ENCODE assay signal across 16 cellular contexts in genomic region chr18:76130845-76131244, GRCh38.
DNase-seq lines count a peak whose midpoint lies in the region; ATAC-seq and TF ChIP-seq lines count a peak whose summit lies in the region.
"Had no signal": no experiment of that assay in that cellular context is flagged by ENCODE, and none has a peak within 500 bp of the region (broad histone marks: within the 10 kb centered on the region; RNA-seq: fewer than 3 reads in every experiment).

No MANE protein-coding gene starts in this region.

- in situ Hi-C loops in mammary epithelial cell (cut with MboI; ENCODE audit: low sequenced_read_pairs in 2 of 2) = no loop called here

- H3K9ac ChIP-seq in mammary epithelial cell (ENCODE audit: insufficient read depth, low read length) = peak overlapping the region; percentile 86
- H3K9ac ChIP-seq: KMS-11 had no signal

- no peak overlapping the region for H3K27ac Mint-ChIP-seq in activated T-cell treated with anti-CD3 and anti-CD28 coated beads, Interleukin-2, amount 50 U/mL, for 24 hours
- H3K27ac Mint-ChIP-seq: CD8-positive, alpha-beta T cell had no signal

- H3K4me1 Mint-ChIP-seq in activated T-cell treated with anti-CD3 and anti-CD28 coated beads, Interleukin-2, amount 50 U/mL, for 24 hours (ENCODE audit: low read depth) = peaks cover 8% of the 10 kb centered on the region

- H3K4me3 ChIP-seq in mammary epithelial cell (replicated peaks in 1 of 3; ENCODE audit: insufficient read depth in 1 of 3, low read depth in 2 of 3, low read length in 3 of 3) = peak overlapping the region in 1 of 3 experiments; percentile 10
- no peak overlapping the region for H3K4me3 ChIP-seq in gastroesophageal sphincter

- H3K9me3 Mint-ChIP-seq in activated T-cell treated with anti-CD3 and anti-CD28 coated beads, Interleukin-2, amount 50 U/mL, for 24 hours = no peaks in the 10 kb centered on the region

- TF ChIP-seq POLR2A in gastroesophageal sphincter (IDR thresholded peaks at IDR 0.05) = no peak

- dilution Hi-C loops in mammary epithelial cell (cut with HindIII; ENCODE audit: low sequenced_read_pairs) = no loop called here

- H2AFZ ChIP-seq in mammary epithelial cell (ENCODE audit: low read depth, low read length) = peak overlapping the region; percentile 91

- H3K27ac ChIP-seq in mammary epithelial cell (ENCODE audit: insufficient read depth, low read depth, low read length) = peak overlapping the region; percentile 99
- no peak overlapping the region for H3K27ac ChIP-seq in gastroesophageal sphincter
- H3K27ac ChIP-seq: KMS-11 had no signal

- DNase-seq in EH (ENCODE audit: low read depth) (peak; percentile 50), mammary epithelial cell (peak; percentile 99), stromal cell of bone marrow (ENCODE audit: low read depth) (peak; percentile 55), amniotic stem cell (lab: John Stamatoyannopoulos, UW) (no peak), SK-N-DZ (ENCODE audit: low spot score) (no peak)
- DNase-seq in activated T-cell treated with anti-CD3 and anti-CD28 coated beads, Interleukin-2, amount 50 U/mL, for 24 hours = no peak
- DNase-seq: CD8-positive, alpha-beta T cell; H7; NCI-H1930; NCI-H2171 treated with DMSO at 0.1 percent for 48 hours; NCI-H774; SHP77 had no signal

- TF ChIP-seq CTCF in mammary epithelial cell (conservative IDR thresholded peaks at IDR 0.05 in 1 of 2, IDR thresholded peaks at IDR 0.05 in 1 of 2; ENCODE audit: extremely low read depth in 1 of 2, insufficient read depth in 1 of 2, low read depth in 1 of 2, low read length in 2 of 2) (no peak), gastroesophageal sphincter (IDR thresholded peaks at IDR 0.05) (no peak)

- 0% methylated on average over 9 of the region's 13 CpGs for WGBS in mammary epithelial cell (ENCODE audit: low coverage, missing lambda C conversion rate)
- WGBS in gastroesophageal sphincter (ENCODE audit: low coverage in 1 of 2), 2 donors = 86 to 100% methylated on average over 2 to 13 of the region's 13 CpGs

- H3K27me3 ChIP-seq in mammary epithelial cell (ENCODE audit: insufficient read depth, low read length) (no peaks in the 10 kb centered on the region), gastroesophageal sphincter (no peaks in the 10 kb centered on the region)

- H4K20me1 ChIP-seq in mammary epithelial cell (ENCODE audit: insufficient read depth, low read length) = no peaks in the 10 kb centered on the region

- no peak overlapping the region for H3K4me3 Mint-ChIP-seq in activated T-cell treated with anti-CD3 and anti-CD28 coated beads, Interleukin-2, amount 50 U/mL, for 24 hours
- H3K4me3 Mint-ChIP-seq: CD8-positive, alpha-beta T cell had no signal

- TF ChIP-seq EP300 in gastroesophageal sphincter (IDR thresholded peaks at IDR 0.05) = no peak

- BruUV-seq in mammary epithelial cell (replicated peaks; lab: Mats Ljungman, UMichigan) = no TSS peak

- H3K4me2 ChIP-seq in mammary epithelial cell (ENCODE audit: insufficient read depth, low read depth, low read length) = peak overlapping the region; percentile 84
- H3K4me2 ChIP-seq: KMS-11 had no signal

- CTCF ChIA-PET in mammary epithelial cell (lab: Charles Lee; ENCODE audit: low non-redundant PET) = no interaction called here

- H3K4me1 ChIP-seq in mammary epithelial cell (ENCODE audit: insufficient read depth, low read length) (peaks cover 17% of the 10 kb centered on the region), gastroesophageal sphincter (no peaks in the 10 kb centered on the region)

- intact Hi-C loops in mammary epithelial cell (cut with micrococcal nuclease) = loop anchor here (2.0 to 10.0 kb wide), 3 partner anchors 74 to 884 kb away; no protein-coding TSS in a partner anchor

- peaks cover 4% of the 10 kb centered on the region for H3K27me3 Mint-ChIP-seq in activated T-cell treated with anti-CD3 and anti-CD28 coated beads, Interleukin-2, amount 50 U/mL, for 24 hours

- H3K36me3 Mint-ChIP-seq in activated T-cell treated with anti-CD3 and anti-CD28 coated beads, Interleukin-2, amount 50 U/mL, for 24 hours (ENCODE audit: low read depth) = no peaks in the 10 kb centered on the region
- H3K36me3 Mint-ChIP-seq: CD8-positive, alpha-beta T cell had no signal

- H3K36me3 ChIP-seq in mammary epithelial cell (ENCODE audit: insufficient read depth, low read length) (no peaks in the 10 kb centered on the region), gastroesophageal sphincter (no peaks in the 10 kb centered on the region)

- ATAC-seq in gastroesophageal sphincter = peak; percentile 28
- ATAC-seq: CD8-positive, alpha-beta T cell; HepG2; Panc1 had no signal

- no peaks in the 10 kb centered on the region for H3K79me2 ChIP-seq in mammary epithelial cell (ENCODE audit: insufficient read depth, low read length)

- H3K9me3 ChIP-seq in mammary epithelial cell (replicated peaks; ENCODE audit: insufficient read depth, low read length) (no peaks in the 10 kb centered on the region), gastroesophageal sphincter (peaks cover 0 to 16% (median 0%) of the 10 kb centered on the region in 3 donors)

Comparison
In these comparisons a context has a peak if more than half of its experiments do, and no peak if none do; other contexts are left out.
1. DNase-seq: peak in EH (single experiment), mammary epithelial cell (single experiment) and stromal cell of bone marrow (single experiment); none in amniotic stem cell (single experiment), SK-N-DZ (single experiment) and activated T-cell treated with anti-CD3 and anti-CD28 coated beads, Interleukin-2, amount 50 U/mL, for 24 hours (single experiment).